25 cellular contexts compared by ENCODE assay signal in genomic region chr10:73824146-73824725, GRCh38.
"Had no signal": no experiment of that assay in that cellular context is flagged by ENCODE, and none has a peak within 500 bp of the region (broad histone marks: within the 10 kb centered on the region; RNA-seq: fewer than 3 reads in every experiment).

No MANE protein-coding gene starts in this region.

- H3K27me3 Mint-ChIP-seq: naive B cell had no signal

- H3K9me3 Mint-ChIP-seq: mesothelial cell of epicardium, naive B cell, nephron progenitor cell had no signal

- H3K27ac ChIP-seq: esophagus muscularis mucosa, foreskin keratinocyte, heart left ventricle, hepatocyte, ovary, psoas muscle, skin epidermis, tibial nerve, upper lobe of left lung, uterus had no signal

- DNase-seq: cerebellar nuclear complex; effector CD8-positive, alpha-beta T cell; foreskin keratinocyte; heart left ventricle; kidney; mesenchymal stem cell; mucosa of descending colon; naive B cell; nephron progenitor cell; nucleus accumbens; ovary; psoas muscle; right cardiac atrium; spleen; stimulated activated naive CD4-positive, alpha-beta T cell treated with Interleukin-2 at 50 U/mL for 16 hours; upper lobe of left lung; uterus had no signal

- ATAC-seq: foreskin keratinocyte, gastroesophageal sphincter, heart left ventricle, left lobe of liver, mucosa of descending colon, psoas muscle, right cardiac atrium had no signal

- H3K27ac Mint-ChIP-seq: mesothelial cell of epicardium, nephron progenitor cell had no signal

- H3K9me3 ChIP-seq: esophagus muscularis mucosa, gastroesophageal sphincter, heart left ventricle, mucosa of descending colon, ovary, psoas muscle, spleen, thoracic aorta, tibial nerve, upper lobe of left lung, uterus had no signal

- H3K4me3 Mint-ChIP-seq: mesothelial cell of epicardium, naive B cell, nephron progenitor cell had no signal
